In the genomic region with DNA sequence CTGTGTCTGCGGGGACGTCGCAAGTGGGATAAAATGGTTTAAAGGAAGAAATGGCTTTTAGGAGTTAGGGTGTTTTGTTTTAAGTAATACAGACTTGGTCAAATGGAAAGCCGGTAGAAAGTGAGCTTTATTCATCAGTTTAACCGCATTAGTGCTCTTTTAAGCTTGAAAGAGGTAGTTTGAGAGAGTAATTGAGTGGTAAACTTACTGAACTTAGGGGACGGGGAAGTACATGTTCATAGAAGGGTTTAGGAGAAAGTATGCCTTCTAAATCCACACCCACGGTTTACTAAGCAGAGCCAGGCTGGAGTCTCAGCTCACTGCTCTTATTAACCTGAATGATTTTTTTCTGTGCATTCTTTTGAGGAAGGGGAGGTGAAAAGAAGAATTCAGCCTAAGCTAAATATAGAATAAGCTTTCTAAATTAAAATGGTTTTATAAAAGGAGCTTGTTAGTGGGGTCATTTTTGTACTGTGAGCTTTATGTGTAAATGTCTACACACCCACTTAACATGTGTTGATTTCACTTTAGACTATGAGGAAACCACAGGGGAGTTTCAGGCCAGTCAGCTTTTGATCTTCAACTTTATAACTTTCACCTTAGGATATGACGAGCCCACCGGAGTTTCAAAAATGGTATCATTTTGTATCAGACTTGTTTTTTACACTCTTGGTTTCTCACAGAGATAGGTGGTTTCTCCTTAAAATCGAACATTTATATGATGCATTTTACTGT, we compare ENCODE assay signal across 8 cellular contexts. TPM values are rescaled to one million over a fixed set of nuclear protein-coding genes. Genes with fewer than 3 reads are reported as not detected.
DNase-seq lines count a peak whose midpoint lies in the region; ATAC-seq, FAIRE-seq and TF ChIP-seq lines count a peak whose summit lies in the region.
"Not testable (repeated sequence)": the region's sequence is repeated elsewhere in the genome, so short reads cannot be mapped to it uniquely, and the experiment has no call there.
"Had no signal": no experiment of that assay in that cellular context is flagged by ENCODE, and none has a peak within 500 bp of the region (broad histone marks: within the 10 kb centered on the region; RNA-seq: fewer than 3 reads in every experiment).

No MANE protein-coding gene starts in this region.

- not testable (repeated sequence) for H4K20me1 ChIP-seq in PC-9 (ENCODE audit: insufficient read depth); HepG2 (ENCODE audit: insufficient read depth, low read length)

- not testable (repeated sequence) for H3K27me3 ChIP-seq in PC-9 (ENCODE audit: insufficient read depth, low read depth); HepG2 (ENCODE audit: control insufficient read depth in 1 of 2, insufficient read depth in 2 of 2, low read length in 2 of 2)

- not testable (repeated sequence) for H3K4me3 ChIP-seq in PC-9; HepG2 (replicated peaks in 1 of 3; ENCODE audit: insufficient read depth in 1 of 3, low read depth in 2 of 3, low read length in 3 of 3)

- not testable (repeated sequence) for TF ChIP-seq EP300 in HepG2 (IDR thresholded peaks at IDR 0.05; ENCODE audit: low read depth in 2 of 2, low read length in 2 of 2); HepG2 (CRISPR knock-in tag; IDR thresholded peaks at IDR 0.05; ENCODE audit: borderline replicate concordance)

- not testable (repeated sequence) for H3K4me3 Mint-ChIP-seq in activated naive CD8-positive, alpha-beta T cell treated with anti-CD3 and anti-CD28 coated beads, Interleukin-2, amount 50 U/mL, for 24 hours

- not testable (repeated sequence) for H3K36me3 Mint-ChIP-seq in activated naive CD8-positive, alpha-beta T cell treated with anti-CD3 and anti-CD28 coated beads, Interleukin-2, amount 50 U/mL, for 24 hours (ENCODE audit: low read depth)

- not testable (repeated sequence) for H3K79me2 ChIP-seq in PC-9 (ENCODE audit: low read depth); HepG2 (ENCODE audit: insufficient read depth, low read length)

- not testable (repeated sequence) for H3K9me3 Mint-ChIP-seq in activated naive CD8-positive, alpha-beta T cell treated with anti-CD3 and anti-CD28 coated beads, Interleukin-2, amount 50 U/mL, for 24 hours

- H3K36me3 ChIP-seq in PC-9 (ENCODE audit: low read depth); HepG2 (replicated peaks in 1 of 2; ENCODE audit: control insufficient read depth in 1 of 2, insufficient read depth in 2 of 2, low read length in 2 of 2): not testable (repeated sequence)

- H3K9ac ChIP-seq in HepG2 (ENCODE audit: insufficient read depth, low read depth, low read length): not testable (repeated sequence)

- DNase-seq in GM18507 (ENCODE audit: extremely low spot score, insufficient read length, low read depth); PC-9; activated naive CD8-positive, alpha-beta T cell treated with anti-CD3 and anti-CD28 coated beads, Interleukin-2, amount 50 U/mL, for 24 hours; HepG2 (ENCODE audit: low spot score): not testable (repeated sequence)

- not testable (repeated sequence) for H3K4me1 Mint-ChIP-seq in activated naive CD8-positive, alpha-beta T cell treated with anti-CD3 and anti-CD28 coated beads, Interleukin-2, amount 50 U/mL, for 24 hours

- ATAC-seq in GM19463 (IDR thresholded peaks at IDR 0.05; ENCODE audit: unreplicated experiment): peak; percentile 34
- ATAC-seq in HG02759 (IDR thresholded peaks at IDR 0.05; ENCODE audit: unreplicated experiment): peak; percentile 28
- ATAC-seq in HG03354 (IDR thresholded peaks at IDR 0.05; ENCODE audit: poor library complexity, severe bottlenecking, unreplicated experiment): peak; percentile 31
- peak; percentile 61 for ATAC-seq in activated naive CD8-positive, alpha-beta T cell treated with anti-CD3 and anti-CD28 coated beads, Interleukin-2, amount 50 U/mL, for 24 hours
- not testable (repeated sequence) for ATAC-seq in HepG2

- H3K9me3 ChIP-seq in PC-9 (ENCODE audit: insufficient read depth, low read depth); HepG2 (ENCODE audit: low read length): not testable (repeated sequence)

- H3K9me2 ChIP-seq in PC-9 (ENCODE audit: insufficient read depth): not testable (repeated sequence)

- H3K27me3 Mint-ChIP-seq in activated naive CD8-positive, alpha-beta T cell treated with anti-CD3 and anti-CD28 coated beads, Interleukin-2, amount 50 U/mL, for 24 hours: not testable (repeated sequence)

- not testable (repeated sequence) for TF ChIP-seq RAD21 in HepG2 (CRISPR knock-in tag; IDR thresholded peaks at IDR 0.05)

- H3F3A ChIP-seq in PC-9 (ENCODE audit: insufficient read depth, low read depth): not testable (repeated sequence)

- not testable (repeated sequence) for H3K4me2 ChIP-seq in PC-9; HepG2 (ENCODE audit: low read depth, low read length)

- intact Hi-C loops in PC-9 (cut with micrococcal nuclease; ENCODE audit: unreplicated experiment); HepG2 (cut with micrococcal nuclease; ENCODE audit: unreplicated experiment): not testable (repeated sequence)

- POLR2A ChIA-PET in PC-9 (lab: Charles Lee; ENCODE audit: unreplicated experiment); HepG2 (lab: Yijun Ruan, JAX): not testable (repeated sequence)

- not testable (repeated sequence) for TF ChIP-seq CTCF in PC-9 (conservative IDR thresholded peaks at IDR 0.05); HepG2 (CRISPR knock-in tag; IDR thresholded peaks at IDR 0.05)

- CTCF ChIA-PET in PC-9 (lab: Charles Lee); HepG2 (lab: Yijun Ruan, JAX; ENCODE audit: low intra/inter-chr PET ratio, low total read pairs): not testable (repeated sequence)

- not testable (repeated sequence) for H3K27ac ChIP-seq in PC-9; HepG2 (ENCODE audit: extremely low read length, insufficient read depth, low read length)

- FAIRE-seq in GM18507 (lab: Jason Lieb, UNC): peak; percentile 65
- not testable (repeated sequence) for FAIRE-seq in HepG2 (lab: Jason Lieb, UNC)

- BruUV-seq in PC-9 (replicated peaks; lab: Mats Ljungman, UMichigan) (TSS peak; percentile 83), HepG2 (replicated peaks; lab: Mats Ljungman, UMichigan) (TSS peak; percentile 96)

- WGBS in HepG2 (ENCODE audit: low lambda C conversion rate): no CpG with 5 or more reads among the region's 10 CpGs

- not testable (repeated sequence) for TF ChIP-seq POLR2A in HepG2 (IDR thresholded peaks at IDR 0.05; ENCODE audit: insufficient read depth in 1 of 2, low read depth in 2 of 2, low read length in 2 of 2)

- H3K27ac Mint-ChIP-seq in activated naive CD8-positive, alpha-beta T cell treated with anti-CD3 and anti-CD28 coated beads, Interleukin-2, amount 50 U/mL, for 24 hours: not testable (repeated sequence)

- H2AFZ ChIP-seq in PC-9; HepG2 (ENCODE audit: low read length): not testable (repeated sequence)

- in situ Hi-C loops in HepG2 (cut with HindIII; ENCODE audit: extremely low pct_ligation_motif_present, low pct_unique_long_range_greater_than_20kb): not testable (repeated sequence)

- not testable (repeated sequence) for H3K4me1 ChIP-seq in PC-9 (replicated peaks; ENCODE audit: insufficient read depth); HepG2 (ENCODE audit: insufficient read depth, low read length)

RNA-seq across cellular contexts. Expression of gene GOLGA8R, which starts 57.9 kb away (rescaled TPM):
- total RNA-seq in PC-9 (2021) (0.90 and 1.4 TPM in 2 replicates), HepG2 (2016; rRNA removed; fragmentation: Illumina TruSeq; extraction: Trizol) (0.09 TPM in 1 of 2 replicates, not detected in the other)
- total RNA-seq in HepG2 (2016; cell fraction: cytosol; rRNA removed; fragmentation: Illumina TruSeq; extraction: Trizol; ENCODE audit: low read depth): not detected in 2 replicates
- total RNA-seq in HepG2 (2016; cell fraction: insoluble cytoplasmic fraction; rRNA removed; fragmentation: Illumina TruSeq; extraction: Trizol): not detected in 2 replicates
- 0.12 TPM in 1 of 2 replicates, not detected in the other for total RNA-seq in HepG2 (2016; cell fraction: membrane; rRNA removed; fragmentation: Illumina TruSeq; extraction: Trizol)
- total RNA-seq in HepG2 (2016; cell fraction: nucleus; rRNA removed; fragmentation: Illumina TruSeq; extraction: Trizol): not detected in 2 replicates
- polyA plus RNA-seq in HepG2 (2011; rRNA removed): 0.08 and 0.12 TPM in 2 replicates
- polyA plus RNA-seq in HepG2 (2011; cell fraction: cytosol; rRNA removed): 0.03 TPM in 1 of 2 replicates, not detected in the other
- polyA plus RNA-seq in HepG2 (2011; cell fraction: nucleus; rRNA removed): 1.0 and 1.4 TPM in 2 replicates
- polyA plus RNA-seq in HepG2 (2012): 0.29 and 0.86 TPM in 2 replicates
- not detected in 2 replicates for polyA plus RNA-seq in HepG2 (2016; cell fraction: cytosol; fragmentation: Illumina TruSeq; extraction: Trizol; ENCODE audit: low read depth)
- polyA plus RNA-seq in HepG2 (2016; cell fraction: insoluble cytoplasmic fraction; fragmentation: Illumina TruSeq; extraction: Trizol; ENCODE audit: low read depth): not detected in 2 replicates
- not detected in 2 replicates for polyA plus RNA-seq in HepG2 (2016; cell fraction: membrane; fragmentation: Illumina TruSeq; extraction: Trizol; ENCODE audit: low read depth)
- polyA plus RNA-seq in HepG2 (2016; cell fraction: nucleus; fragmentation: Illumina TruSeq; extraction: Trizol; ENCODE audit: insufficient read depth, low read depth): 0.29 TPM in 1 of 2 replicates, not detected in the other
- polyA minus RNA-seq in HepG2 (2011; rRNA and poly(A)+ RNA removed; ENCODE audit: low replicate concordance): 0.06 and 0.65 TPM in 2 replicates
- polyA minus RNA-seq in HepG2 (2011; cell fraction: cytosol; rRNA and poly(A)+ RNA removed): not detected in 2 replicates
- 0.64 and 1.2 TPM in 2 replicates for polyA minus RNA-seq in HepG2 (2011; cell fraction: nucleus; rRNA and poly(A)+ RNA removed)
- total RNA-seq: Daoy had no signal
